17 cellular contexts compared by ENCODE assay signal in genomic region chr7:77802557-77803410, GRCh38. TPM values are rescaled to one million over a fixed set of nuclear protein-coding genes. Genes with fewer than 3 reads are reported as not detected.
DNase-seq lines count a peak whose midpoint lies in the region; ATAC-seq and TF ChIP-seq lines count a peak whose summit lies in the region.
"Had no signal": no experiment of that assay in that cellular context is flagged by ENCODE, and none has a peak within 500 bp of the region (broad histone marks: within the 10 kb centered on the region; RNA-seq: fewer than 3 reads in every experiment).

No MANE protein-coding gene starts in this region.

- POLR2A ChIA-PET in T-cell (lab: Charles Lee) = interaction anchor here (0.6 kb wide), 3 partner anchors 9 to 119 kb away, joined by 3 to 5 read pairs (median 4); no protein-coding TSS in a partner anchor

- peaks cover 39% of the 10 kb centered on the region for H3K9me3 ChIP-seq in BLaER1
- peaks cover 5% of the 10 kb centered on the region for H3K9me3 ChIP-seq in effector memory CD4-positive, alpha-beta T cell (ENCODE audit: control insufficient read depth, low read length)
- peaks cover 16% of the 10 kb centered on the region for H3K9me3 ChIP-seq in lower lobe of right lung

- H3K4me3 ChIP-seq in BLaER1 (no peak overlapping the region), lower lobe of right lung (no peak overlapping the region)
- no peak overlapping the region for H3K4me3 ChIP-seq in effector memory CD4-positive, alpha-beta T cell (ENCODE audit: insufficient read depth, low read depth, low read length, poor library complexity, severe bottlenecking)
- H3K4me3 ChIP-seq: right atrium auricular region had no signal

- peaks cover 4 to 17% (median 7%) of the 10 kb centered on the region in 3 donors for H3K9me3 Mint-ChIP-seq in T-cell

- peak overlapping the region; percentile 84 for H3K27ac Mint-ChIP-seq in T-cell

- no peak overlapping the region for H3K9ac ChIP-seq in BLaER1

- H4K20me1 ChIP-seq in BLaER1 = peaks cover 2% of the 10 kb centered on the region; the same call in 1 of the 2 replicates

- H3K4me1 Mint-ChIP-seq in T-cell = peaks cover 65 to 82% (median 66%) of the 10 kb centered on the region in 3 donors

- no peak for ATAC-seq in T-cell (replicated peaks in 1 of 4)
- ATAC-seq in GM21737 (IDR thresholded peaks at IDR 0.05; ENCODE audit: unreplicated experiment) = no peak
- no peak for ATAC-seq in lower lobe of right lung
- no peak for ATAC-seq in GM21515 (IDR thresholded peaks at IDR 0.05; ENCODE audit: unreplicated experiment)

- peaks cover 31% of the 10 kb centered on the region for H3K4me1 ChIP-seq in BLaER1
- H3K4me1 ChIP-seq in effector memory CD4-positive, alpha-beta T cell (ENCODE audit: control insufficient read depth, insufficient read depth, low read length, poor library complexity, severe bottlenecking) = peaks cover 25% of the 10 kb centered on the region
- H3K4me1 ChIP-seq in lower lobe of right lung = peaks cover 16% of the 10 kb centered on the region

- H3K27me3 ChIP-seq in BLaER1 = no peaks in the 10 kb centered on the region
- no peaks in the 10 kb centered on the region for H3K27me3 ChIP-seq in effector memory CD4-positive, alpha-beta T cell (replicated peaks; ENCODE audit: control insufficient read depth, insufficient read depth, low read length, poor library complexity, severe bottlenecking)
- H3K27me3 ChIP-seq in lower lobe of right lung (ENCODE audit: low read depth) = no peaks in the 10 kb centered on the region
- H3K27me3 ChIP-seq: right atrium auricular region had no signal

- H3K27me3 Mint-ChIP-seq in T-cell = no peaks in the 10 kb centered on the region

- peaks cover 10% of the 10 kb centered on the region for H3K36me3 Mint-ChIP-seq in T-cell

- H3K27ac ChIP-seq in BLaER1 = no peak overlapping the region
- peak overlapping the region; percentile 48 for H3K27ac ChIP-seq in effector memory CD4-positive, alpha-beta T cell (ENCODE audit: insufficient read depth, low read length, poor library complexity, severe bottlenecking)
- H3K27ac ChIP-seq in lower lobe of right lung = no peak overlapping the region
- H3K27ac ChIP-seq: right atrium auricular region had no signal

- peak overlapping the region; percentile 51 for H3K4me2 ChIP-seq in BLaER1

- intact Hi-C loops in lower lobe of right lung (cut with DNase I) = no loop called here

- H3K36me3 ChIP-seq in BLaER1 = peaks cover 5% of the 10 kb centered on the region; the same call in 1 of the 2 replicates
- H3K36me3 ChIP-seq in effector memory CD4-positive, alpha-beta T cell (ENCODE audit: control insufficient read depth, insufficient read depth, low read length) = no peaks in the 10 kb centered on the region
- H3K36me3 ChIP-seq in lower lobe of right lung = no peaks in the 10 kb centered on the region
- H3K36me3 ChIP-seq: right atrium auricular region had no signal

- DNase-seq in EL (peak; percentile 25), T-cell (no peak), lower lobe of right lung (no peak), NCI-H69 (lab: John Stamatoyannopoulos, UW) (no peak)
- peak in 1 of 3 donors; percentile 9 for DNase-seq in effector memory CD4-positive, alpha-beta T cell
- DNase-seq: activated CD4-positive, alpha-beta T cell treated with anti-CD3 and anti-CD28 coated beads, Interleukin-2, amount 50 U/mL, for 48 hours; anterior cingulate cortex; C1 segment of cervical spinal cord; effector CD4-positive, alpha-beta T cell; foreskin melanocyte; NCI-H1417 treated with DMSO at 0.1 percent for 48 hours; NCI-H526 treated with DMSO at 0.1 percent for 48 hours; substantia nigra had no signal

- H3K4me3 Mint-ChIP-seq in T-cell = peak overlapping the region; percentile 5 to 58 (median 31)

- no peak for TF ChIP-seq CTCF in lower lobe of right lung (IDR thresholded peaks at IDR 0.05)

- CTCF ChIA-PET in T-cell (lab: Charles Lee) = interaction anchor here (0.6 kb wide), 3 partner anchors 11 to 1599 kb away, joined by 3 read pairs; no protein-coding TSS in a partner anchor

RNA-seq across cellular contexts. Expression of gene PHTF2, which starts 4.2 kb away (rescaled TPM):
- total RNA-seq in T-cell = 10 to 100 TPM; 19.7 to 35.8 (median 28.0) TPM
- total RNA-seq in lower lobe of right lung = 15.2 TPM

RNA-seq across cellular contexts. Expression of gene TMEM60, which starts 4.5 kb away (rescaled TPM):
- 10 to 100 TPM in 3 of 5 donors, 1 to 10 TPM in 2; 3.6 to 13.0 (median 10.6) TPM for total RNA-seq in T-cell
- total RNA-seq in lower lobe of right lung = 24.6 TPM
